In the genomic region with DNA sequence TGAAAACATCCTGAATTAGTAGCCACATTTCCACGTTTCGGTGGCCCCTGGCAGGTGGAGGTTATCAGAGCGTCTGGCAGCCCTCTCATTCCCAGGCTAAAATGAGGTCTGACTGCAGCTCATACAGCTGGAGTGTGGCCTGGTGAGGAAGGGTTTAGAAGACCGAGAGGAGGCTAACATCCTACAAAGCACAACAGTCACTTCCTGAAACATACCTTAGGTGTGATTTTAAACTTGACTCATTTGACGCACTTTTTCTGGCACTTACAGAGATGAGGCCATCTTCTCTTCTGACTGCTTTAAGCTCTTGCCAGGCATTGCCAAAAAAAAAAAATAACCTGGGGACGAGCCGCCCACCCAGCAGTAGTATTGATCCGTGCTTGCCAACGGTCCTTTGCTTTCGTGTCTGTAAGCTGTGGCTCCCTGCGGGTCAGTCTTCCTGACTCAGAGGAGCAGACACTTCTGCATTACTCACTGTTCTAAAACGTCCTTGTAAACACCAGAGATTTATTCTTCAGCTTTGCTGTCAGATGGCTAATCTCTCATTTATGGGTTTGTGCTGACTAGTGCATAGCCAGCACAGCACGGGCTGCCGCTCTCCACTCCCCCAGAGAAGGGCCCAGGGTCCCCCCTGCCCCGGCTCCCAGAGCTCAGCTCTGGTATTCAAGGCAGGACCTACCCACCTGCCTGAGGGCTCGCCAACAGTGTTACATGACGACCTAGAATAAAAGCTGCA, we compare ENCODE assay signal across 10 cellular contexts.
DNase-seq lines count a peak whose midpoint lies in the region; ATAC-seq and TF ChIP-seq lines count a peak whose summit lies in the region.
"Had no signal": no experiment of that assay in that cellular context is flagged by ENCODE, and none has a peak within 500 bp of the region (broad histone marks: within the 10 kb centered on the region; RNA-seq: fewer than 3 reads in every experiment).

No MANE protein-coding gene starts in this region.

- DNase-seq in HCEC 1CT: peak; percentile 51
- DNase-seq in MCF 10A (ENCODE audit: unreplicated experiment): peak; percentile 61
- no peak for DNase-seq in activated gamma-delta T cell (lab: John Stamatoyannopoulos, UW)
- DNase-seq in stimulated activated CD4-positive, alpha-beta T cell treated with anti-CD3 and anti-CD28 coated beads, Interleukin-1b, Interleukin-23, amount 100 ng/mL, for 48 hours: no peak
- DNase-seq: activated T-cell treated with anti-CD3 and anti-CD28 coated beads, Interleukin-2, amount 50 U/mL, for 48 hours; RPMI8226 had no signal

- no peaks in the 10 kb centered on the region for H3K27me3 ChIP-seq in ACC112 (ENCODE audit: insufficient read depth, low read length)

- peak overlapping the region; percentile 85 for H2AFZ ChIP-seq in ACC112 (ENCODE audit: low read length, unreplicated experiment)

- no peaks in the 10 kb centered on the region for H3K79me2 ChIP-seq in ACC112 (ENCODE audit: control insufficient read depth, insufficient read depth, low read length, unreplicated experiment)

- CTCF ChIA-PET in MCF 10A (lab: Yijun Ruan, JAX): interaction anchor here (0.6 to 2.4 kb wide), 4 partner anchors 16 to 197 kb away, joined by 3 to 9 read pairs (median 3); no protein-coding TSS in a partner anchor

- TF ChIP-seq CTCF in MCF 10A (IDR thresholded peaks at IDR 0.05; ENCODE audit: unreplicated experiment): no peak

- H3K36me3 Mint-ChIP-seq in MCF 10A (ENCODE audit: insufficient read depth, unreplicated experiment): peaks cover 6% of the 10 kb centered on the region

- ATAC-seq in HG02981 (IDR thresholded peaks at IDR 0.05; ENCODE audit: unreplicated experiment) (no peak), HG02642 (IDR thresholded peaks at IDR 0.05; ENCODE audit: poor library complexity, unreplicated experiment) (no peak)

- peaks cover 17% of the 10 kb centered on the region for H3K4me1 Mint-ChIP-seq in MCF 10A (ENCODE audit: insufficient read depth, unreplicated experiment)

- no peaks in the 10 kb centered on the region for H3K27me3 Mint-ChIP-seq in MCF 10A (ENCODE audit: insufficient read depth, unreplicated experiment)

- no peaks in the 10 kb centered on the region for H3K9me3 ChIP-seq in mesodermal cell (ENCODE audit: control insufficient read depth, low read length)

- POLR2A ChIA-PET in MCF 10A (lab: Yijun Ruan, JAX): interaction anchor here (0.8 to 1.2 kb wide), 2 partner anchors 90 to 165 kb away, joined by 3 read pairs; no protein-coding TSS in a partner anchor

- H3K4me3 ChIP-seq in ACC112 (ENCODE audit: low read depth, low read length) (peak overlapping the region; percentile 69), mesodermal cell (ENCODE audit: extremely low read depth, insufficient read depth, low read length, poor library complexity, severe bottlenecking) (no peak overlapping the region)

- H3K4me3 Mint-ChIP-seq in MCF 10A (ENCODE audit: unreplicated experiment): peak overlapping the region; percentile 38

- WGBS in mesodermal cell (ENCODE audit: insufficient coverage in 2 of 2), 2 experiments: 37 to 43% methylated on average over 15 of the region's 17 CpGs

- H3K36me3 ChIP-seq in ACC112 (ENCODE audit: insufficient read depth, low read length) (no peaks in the 10 kb centered on the region), mesodermal cell (ENCODE audit: control insufficient read depth, insufficient read depth, low read length) (no peaks in the 10 kb centered on the region)

- H3K27ac ChIP-seq in ACC112 (ENCODE audit: low read depth, low read length): peak overlapping the region; percentile 76
- peak overlapping the region; percentile 86 for H3K27ac ChIP-seq in mesodermal cell (ENCODE audit: low read depth, low read length, severe bottlenecking)

- BruUV-seq in MCF 10A (replicated peaks; lab: Mats Ljungman, UMichigan): no TSS peak

- H3K27ac Mint-ChIP-seq in MCF 10A (ENCODE audit: low read depth, unreplicated experiment): peak overlapping the region; percentile 66

- H3K4me1 ChIP-seq in ACC112 (ENCODE audit: control insufficient read depth, insufficient read depth, low read length, unreplicated experiment) (peaks cover 28% of the 10 kb centered on the region), mesodermal cell (ENCODE audit: control insufficient read depth, insufficient read depth, low read length, poor library complexity, severe bottlenecking) (peaks cover 36% of the 10 kb centered on the region)

- H3K9me3 Mint-ChIP-seq in MCF 10A (ENCODE audit: unreplicated experiment): no peaks in the 10 kb centered on the region

- intact Hi-C loops in MCF 10A (cut with micrococcal nuclease): no loop called here

Comparison
In these comparisons a context has a peak if more than half of its experiments do, and no peak if none do; other contexts are left out.
1. DNase-seq: peak in HCEC 1CT (single experiment) and MCF 10A (single experiment); none in activated gamma-delta T cell (single experiment) and stimulated activated CD4-positive, alpha-beta T cell treated with anti-CD3 and anti-CD28 coated beads, Interleukin-1b, Interleukin-23, amount 100 ng/mL, for 48 hours (single experiment).